Comparison of ENCODE assay signal across 33 cellular contexts in genomic region chr11:32065865-32066264, GRCh38.
"Had no signal": no experiment of that assay in that cellular context is flagged by ENCODE, and none has a peak within 500 bp of the region (broad histone marks: within the 10 kb centered on the region; RNA-seq: fewer than 3 reads in every experiment).

No MANE protein-coding gene starts in this region.

- H3K4me3 ChIP-seq: adrenal gland, body of pancreas, colonic mucosa, dorsolateral prefrontal cortex, gastrocnemius medialis, pancreas, prostate gland, skin epidermis, tibial nerve had no signal

- H3K36me3 Mint-ChIP-seq: activated CD4-positive, alpha-beta memory T cell treated with anti-CD3 and anti-CD28 coated beads for 36 hours; activated naive CD8-positive, alpha-beta T cell treated with anti-CD3 and anti-CD28 coated beads for 36 hours; mesothelial cell of epicardium; naive B cell; stimulated activated memory B cell treated with anti-CD40 and anti-IgM and Interleukin-4, amounts not matched to agents 10 μg/mL and 1 μg/mL and 100 μg/mL, for 72 hours had no signal

- H3K9me3 Mint-ChIP-seq: activated CD4-positive, alpha-beta memory T cell treated with anti-CD3 and anti-CD28 coated beads for 36 hours; activated CD4-positive, alpha-beta T cell treated with anti-CD3 and anti-CD28 coated beads, Interleukin-2, amount 10 ng/mL, durations not matched to agents 24 days and 14 days; activated naive CD4-positive, alpha-beta T cell treated with anti-CD3 and anti-CD28 coated beads for 36 hours; activated naive CD8-positive, alpha-beta T cell treated with anti-CD3 and anti-CD28 coated beads for 36 hours; activated T-helper 1 cell treated with anti-CD3 and anti-CD28 coated beads, Interleukin-12 subunit alpha, Interleukin-12 subunit beta, Interleukin-2, Interleukin-4 antibody, amounts not matched to agents 30 ng/mL and 10 ng/mL and 1 ng/mL, durations not matched to agents 14 hours and 24 hours and 36 hours; effector memory CD8-positive, alpha-beta T cell; mesothelial cell of epicardium; neural crest cell; stimulated activated memory B cell treated with anti-CD40 and anti-IgM and Interleukin-4, amounts not matched to agents 10 μg/mL and 1 μg/mL and 100 μg/mL, for 72 hours had no signal

- H3K9me3 ChIP-seq: adrenal gland, body of pancreas, colonic mucosa, gastrocnemius medialis, pancreas, prostate gland, tibial nerve had no signal

- H3K4me1 Mint-ChIP-seq: activated CD4-positive, alpha-beta T cell treated with anti-CD3 and anti-CD28 coated beads, Interleukin-2, amount 10 ng/mL, durations not matched to agents 24 days and 14 days; activated naive CD8-positive, alpha-beta T cell treated with anti-CD3 and anti-CD28 coated beads for 36 hours; naive B cell; stimulated activated memory B cell treated with anti-CD40 and anti-IgM and Interleukin-4, amounts not matched to agents 10 μg/mL and 1 μg/mL and 100 μg/mL, for 72 hours had no signal

- DNase-seq: activated CD4-positive, alpha-beta memory T cell treated with anti-CD3 and anti-CD28 coated beads for 36 hours; activated CD4-positive, alpha-beta T cell treated with anti-CD3 and anti-CD28 coated beads, Interleukin-2, amount 10 ng/mL, durations not matched to agents 24 days and 14 days; activated CD4-positive, CD25-positive, alpha-beta regulatory T cell treated with anti-CD3 and anti-CD28 coated beads, Interleukin-2, amount 50 U/mL, for 72 hours; activated CD8-positive, alpha-beta memory T cell treated with anti-CD3 and anti-CD28 coated beads, Interleukin-2, amount 50 U/mL, for 4 hours; activated effector memory CD4-positive, alpha-beta T cell treated with anti-CD3 and anti-CD28 coated beads, Interleukin-2, amount 50 U/mL, for 16 hours; activated naive CD4-positive, alpha-beta T cell treated with anti-CD3 and anti-CD28 coated beads for 36 hours; activated naive CD8-positive, alpha-beta T cell treated with anti-CD3 and anti-CD28 coated beads for 36 hours; activated T-cell treated with anti-CD3 and anti-CD28 coated beads, Interleukin-2, amount 50 U/mL, for 1 hour; adrenal gland; aorta; body of pancreas; colonic mucosa; dorsolateral prefrontal cortex; effector memory CD8-positive, alpha-beta T cell; erythroblast; gastrocnemius medialis; hippocampal formation; left colon; naive B cell; nucleus accumbens; pancreas; retina; stimulated activated CD4-positive, alpha-beta T cell treated with anti-CD3 and anti-CD28 coated beads, Interleukin-4, amount 100 ng/mL, for 4 hours; stimulated activated CD8-positive, alpha-beta memory T cell treated with anti-CD3 and anti-CD28 coated beads, Interleukin-4, amount 100 ng/mL, for 48 hours; T-helper 2 cell had no signal

- H3K4me3 Mint-ChIP-seq: activated CD4-positive, alpha-beta memory T cell treated with anti-CD3 and anti-CD28 coated beads for 36 hours; activated CD4-positive, alpha-beta T cell treated with anti-CD3 and anti-CD28 coated beads, Interleukin-2, amount 10 ng/mL, durations not matched to agents 24 days and 14 days; activated naive CD4-positive, alpha-beta T cell treated with anti-CD3 and anti-CD28 coated beads for 36 hours; activated naive CD8-positive, alpha-beta T cell treated with anti-CD3 and anti-CD28 coated beads for 36 hours; activated T-helper 1 cell treated with anti-CD3 and anti-CD28 coated beads, Interleukin-12 subunit alpha, Interleukin-12 subunit beta, Interleukin-2, Interleukin-4 antibody, amounts not matched to agents 30 ng/mL and 10 ng/mL and 1 ng/mL, durations not matched to agents 14 hours and 24 hours and 36 hours; effector memory CD8-positive, alpha-beta T cell; mesothelial cell of epicardium; naive B cell; neural crest cell; stimulated activated memory B cell treated with anti-CD40 and anti-IgM and Interleukin-4, amounts not matched to agents 10 μg/mL and 1 μg/mL and 100 μg/mL, for 72 hours had no signal

- H3K27me3 ChIP-seq: colonic mucosa, gastrocnemius medialis, pancreas had no signal

- H3K27ac ChIP-seq: adrenal gland, body of pancreas, colonic mucosa, dorsolateral prefrontal cortex, gastrocnemius medialis, pancreas, prostate gland, skin epidermis, tibial nerve had no signal

- H3K4me1 ChIP-seq: adrenal gland, body of pancreas, colonic mucosa, gastrocnemius medialis, pancreas, prostate gland, tibial nerve had no signal

- H3K27ac Mint-ChIP-seq: activated CD4-positive, alpha-beta memory T cell treated with anti-CD3 and anti-CD28 coated beads for 36 hours; activated CD4-positive, alpha-beta T cell treated with anti-CD3 and anti-CD28 coated beads, Interleukin-2, amount 10 ng/mL, durations not matched to agents 24 days and 14 days; activated naive CD4-positive, alpha-beta T cell treated with anti-CD3 and anti-CD28 coated beads for 36 hours; activated naive CD8-positive, alpha-beta T cell treated with anti-CD3 and anti-CD28 coated beads for 36 hours; activated T-helper 1 cell treated with anti-CD3 and anti-CD28 coated beads, Interleukin-12 subunit alpha, Interleukin-12 subunit beta, Interleukin-2, Interleukin-4 antibody, amounts not matched to agents 30 ng/mL and 10 ng/mL and 1 ng/mL, durations not matched to agents 14 hours and 24 hours and 36 hours; effector memory CD8-positive, alpha-beta T cell; mesothelial cell of epicardium; naive B cell; stimulated activated memory B cell treated with anti-CD40 and anti-IgM and Interleukin-4, amounts not matched to agents 10 μg/mL and 1 μg/mL and 100 μg/mL, for 72 hours had no signal

- ATAC-seq: effector memory CD8-positive, alpha-beta T cell; gastrocnemius medialis; left colon; pancreas; sciatic nerve; stimulated activated memory B cell treated with anti-CD40 and anti-IgM and Interleukin-4, amounts not matched to agents 10 μg/mL and 1 μg/mL and 100 μg/mL, for 72 hours had no signal

- H3K36me3 ChIP-seq: adrenal gland, colonic mucosa, gastrocnemius medialis, pancreas, prostate gland, tibial nerve had no signal
